Comparison of ENCODE assay signal across 9 cellular contexts in genomic region chr17:68909066-68909465, GRCh38. TPM values are rescaled to one million over a fixed set of nuclear protein-coding genes. Genes with fewer than 3 reads are reported as not detected.
DNase-seq lines count a peak whose midpoint lies in the region; ATAC-seq and TF ChIP-seq lines count a peak whose summit lies in the region.
"Had no signal": no experiment of that assay in that cellular context is flagged by ENCODE, and none has a peak within 500 bp of the region (broad histone marks: within the 10 kb centered on the region; RNA-seq: fewer than 3 reads in every experiment).

No MANE protein-coding gene starts in this region.

- TF ChIP-seq POLR2A in Peyer's patch (IDR thresholded peaks at IDR 0.05) (no peak), esophagus muscularis mucosa (IDR thresholded peaks at IDR 0.05; ENCODE audit: low read depth) (no peak)

- 29% methylated on average over 1 of the region's 1 CpG for WGBS in esophagus muscularis mucosa

- H3K9me3 ChIP-seq in Peyer's patch (no peaks in the 10 kb centered on the region), esophagus muscularis mucosa (peaks cover 0 to 1% (median 0%) of the 10 kb centered on the region in 4 donors)

- intact Hi-C loops in Right ventricle myocardium inferior (cut with DNase I) (loop anchor here (5.0 to 10.0 kb wide), 3 partner anchors 37 to 117 kb away; partner anchors contain the start of gene ABCA8), cardiac septum (cut with DNase I) (loop anchor here (5.0 to 10.0 kb wide), 2 partner anchors 104 to 132 kb away; no protein-coding TSS in a partner anchor), esophagus muscularis mucosa (cut with DNase I) (no loop called here)

- peaks cover 0 to 7% (median 1%) of the 10 kb centered on the region in 4 donors for H3K4me1 ChIP-seq in Peyer's patch
- H3K4me1 ChIP-seq in esophagus muscularis mucosa, result peaks cover 12 to 32% (median 21%) of the 10 kb centered on the region in 4 donors

- H3K27ac ChIP-seq in Peyer's patch (peak overlapping the region in 3 of 4 donors; percentile 7 to 25 (median 13)), esophagus muscularis mucosa (replicated peaks in 1 of 4) (peak overlapping the region; percentile 40 to 56 (median 46))

- H3K27me3 ChIP-seq in Peyer's patch (no peaks in the 10 kb centered on the region), esophagus muscularis mucosa (no peaks in the 10 kb centered on the region)
- H3K27me3 ChIP-seq: BLaER1 treated with 17β-estradiol and CSF1 and Interleukin-3, amounts not matched to agents 10 nM and 100 nM had no signal

- H3K36me3 ChIP-seq in Peyer's patch (no peaks in the 10 kb centered on the region), esophagus muscularis mucosa (peaks cover 0 to 64% (median 3%) of the 10 kb centered on the region in 4 donors)
- H3K36me3 ChIP-seq: BLaER1 treated with 17β-estradiol and CSF1 and Interleukin-3, amounts not matched to agents 10 nM and 100 nM had no signal

- H3K4me3 ChIP-seq in Peyer's patch, result no peak overlapping the region
- H3K4me3 ChIP-seq in esophagus muscularis mucosa, result no peak overlapping the region
- H3K4me3 ChIP-seq: BLaER1 treated with 17β-estradiol and CSF1 and Interleukin-3, amounts not matched to agents 10 nM and 100 nM had no signal

- TF ChIP-seq CTCF in Peyer's patch (IDR thresholded peaks at IDR 0.05), result no peak
- TF ChIP-seq CTCF in esophagus muscularis mucosa (IDR thresholded peaks at IDR 0.05), result no peak
- TF ChIP-seq CTCF in omental fat pad (IDR thresholded peaks at IDR 0.05), result no peak

- no peak for TF ChIP-seq EP300 in esophagus muscularis mucosa (IDR thresholded peaks at IDR 0.05)

- DNase-seq in Right ventricle myocardium inferior (ENCODE audit: missing footprints) (no peak), cardiac septum (ENCODE audit: low spot score) (no peak), Peyer's patch (peak in 1 of 3 donors; percentile 63), esophagus muscularis mucosa (ENCODE audit: extremely low spot score) (no peak), omental fat pad (ENCODE audit: low spot score) (no peak)
- DNase-seq in activated CD4-positive, alpha-beta T cell treated with anti-CD3 and anti-CD28 coated beads for 48 hours, result no peak

- peak; percentile 68 for ATAC-seq in Right ventricle myocardium inferior
- peak; percentile 92 for ATAC-seq in omental fat pad (ENCODE audit: low FRiP score)
- no peak for ATAC-seq in HG03108 (IDR thresholded peaks at IDR 0.05; ENCODE audit: unreplicated experiment)
- ATAC-seq in GM19023 (IDR thresholded peaks at IDR 0.05; ENCODE audit: unreplicated experiment), result no peak

RNA-seq across cellular contexts. Expression of gene ABCA8, which starts 46.1 kb away (rescaled TPM):
- total RNA-seq in Right ventricle myocardium inferior, result 60.3 TPM
- 25.4 TPM for total RNA-seq in cardiac septum
- 10 to 100 TPM; 10.9 to 87.5 (median 21.2) TPM for total RNA-seq in Peyer's patch
- total RNA-seq in esophagus muscularis mucosa, result 10 to 100 TPM; 43.6 to 76.6 (median 64.2) TPM
- 100 to 1,000 TPM in 3 of 4 donors, 10 to 100 TPM in 1; 49.8 to 302 (median 143) TPM for total RNA-seq in omental fat pad

Comparison
In these comparisons a context has a peak if more than half of its experiments do, and no peak if none do; other contexts are left out.
1. ATAC-seq: peak in Right ventricle myocardium inferior (single experiment) and omental fat pad (single experiment); none in HG03108 (single experiment) and GM19023 (single experiment).